ENCODE assay signal across 8 cellular contexts in genomic region chr19:55632463-55632834, GRCh38. TPM values are rescaled to one million over a fixed set of nuclear protein-coding genes. Genes with fewer than 3 reads are reported as not detected.
A peak's percentile ranks its signal among the peaks of the same experiment; 100 is the strongest.
DNase-seq lines count a peak whose midpoint lies in the region; ATAC-seq and TF ChIP-seq lines count a peak whose summit lies in the region.

No MANE protein-coding gene starts in this region.

- H3K36me3 Mint-ChIP-seq in activated naive CD4-positive, alpha-beta T cell treated with anti-CD3 and anti-CD28 coated beads, Interleukin-2, amount 50 U/mL, for 72 hours: peaks cover 15 to 19% of the 10 kb centered on the region in 2 donors
- H3K36me3 Mint-ChIP-seq in glutamatergic neuron (ENCODE audit: unreplicated experiment): no peaks in the 10 kb centered on the region
- H3K36me3 Mint-ChIP-seq in progenitor cell of endocrine pancreas (ENCODE audit: insufficient read depth): no peaks in the 10 kb centered on the region

- no peak overlapping the region for H3K9ac ChIP-seq in SU-DHL-6 (ENCODE audit: low read length)

- H3K27me3 Mint-ChIP-seq in glutamatergic neuron (ENCODE audit: unreplicated experiment): peaks cover 11% of the 10 kb centered on the region
- no peaks in the 10 kb centered on the region for H3K27me3 Mint-ChIP-seq in progenitor cell of endocrine pancreas

- ATAC-seq in activated naive CD4-positive, alpha-beta T cell treated with anti-CD3 and anti-CD28 coated beads, Interleukin-2, amount 50 U/mL, for 72 hours: peak; percentile 34 to 48
- no peak for ATAC-seq in HG03442 (IDR thresholded peaks at IDR 0.05; ENCODE audit: unreplicated experiment)

- H3K9me3 Mint-ChIP-seq in activated naive CD4-positive, alpha-beta T cell treated with anti-CD3 and anti-CD28 coated beads, Interleukin-2, amount 50 U/mL, for 72 hours: no peaks in the 10 kb centered on the region
- H3K9me3 Mint-ChIP-seq in glutamatergic neuron (ENCODE audit: unreplicated experiment): no peaks in the 10 kb centered on the region
- H3K9me3 Mint-ChIP-seq in progenitor cell of endocrine pancreas (ENCODE audit: low read depth): no peaks in the 10 kb centered on the region

- intact Hi-C loops in uterus (cut with DNase I; ENCODE audit: low total_unique reads): no loop called here

- peaks cover 12% of the 10 kb centered on the region for H3K4me1 Mint-ChIP-seq in glutamatergic neuron (ENCODE audit: low read depth, unreplicated experiment)
- peaks cover 20% of the 10 kb centered on the region for H3K4me1 Mint-ChIP-seq in progenitor cell of endocrine pancreas (ENCODE audit: low read depth)

- TF ChIP-seq CTCF in GM12872 (IDR thresholded peaks at IDR 0.05; ENCODE audit: insufficient read depth, low read depth, low read length) (peak; percentile 78), SU-DHL-6 (IDR thresholded peaks at IDR 0.05; ENCODE audit: insufficient read depth, low read length, poor library complexity, severe bottlenecking) (peak; percentile 61), glutamatergic neuron (IDR thresholded peaks at IDR 0.05; ENCODE audit: partially characterized antibody, unreplicated experiment) (peak; percentile 90), progenitor cell of endocrine pancreas (IDR thresholded peaks at IDR 0.05; ENCODE audit: unreplicated experiment) (peak; percentile 83), uterus (IDR thresholded peaks at IDR 0.05) (peak; percentile 81 to 94 (median 86))

- H3K4me2 ChIP-seq in SU-DHL-6 (ENCODE audit: low read depth, low read length, poor library complexity, severe bottlenecking): no peak overlapping the region

- H3K9me2 ChIP-seq in SU-DHL-6 (replicated peaks; ENCODE audit: insufficient read depth, low read length): no peaks in the 10 kb centered on the region

- H3F3A ChIP-seq in SU-DHL-6 (ENCODE audit: insufficient read depth): peaks cover 4% of the 10 kb centered on the region; the same call in 1 of the 2 replicates

- H3K27ac ChIP-seq in SU-DHL-6 (ENCODE audit: low read depth, low read length): no peak overlapping the region
- H3K27ac ChIP-seq in uterus: peak overlapping the region in 1 of 2 donors; percentile 38

- no peak for TF ChIP-seq POLR2A in uterus (IDR thresholded peaks at IDR 0.05)

- H3K9me3 ChIP-seq in SU-DHL-6 (ENCODE audit: insufficient read depth, low read length) (no peaks in the 10 kb centered on the region), uterus (no peaks in the 10 kb centered on the region)

- peaks cover 21% of the 10 kb centered on the region for H3K79me2 ChIP-seq in SU-DHL-6 (ENCODE audit: insufficient read depth, low read length)

- H2AFZ ChIP-seq in SU-DHL-6 (ENCODE audit: low read depth, low read length, severe bottlenecking): peak overlapping the region; percentile 68

- H3K4me1 ChIP-seq in uterus: peaks cover 0 to 21% of the 10 kb centered on the region in 2 donors

- no peaks in the 10 kb centered on the region for H3K27me3 ChIP-seq in SU-DHL-6 (ENCODE audit: low read length)
- H3K27me3 ChIP-seq in uterus: no peaks in the 10 kb centered on the region

- DNase-seq in NCI-H1436 treated with DMSO at 0.1 percent for 48 hours (lab: John Stamatoyannopoulos, UW): peak; percentile 83
- peak in 1 of 2 donors; percentile 93 for DNase-seq in activated naive CD4-positive, alpha-beta T cell treated with anti-CD3 and anti-CD28 coated beads, Interleukin-2, amount 50 U/mL, for 72 hours (ENCODE audit: low spot score in 2 of 2)
- peak; percentile 80 for DNase-seq in glutamatergic neuron
- DNase-seq in progenitor cell of endocrine pancreas (ENCODE audit: low spot score, unreplicated experiment): peak; percentile 76
- DNase-seq in uterus: peak; percentile 69 to 97

- H3K27ac Mint-ChIP-seq in activated naive CD4-positive, alpha-beta T cell treated with anti-CD3 and anti-CD28 coated beads, Interleukin-2, amount 50 U/mL, for 72 hours: peak overlapping the region in 1 of 2 donors; percentile 46
- H3K27ac Mint-ChIP-seq in glutamatergic neuron (ENCODE audit: unreplicated experiment) (no peak overlapping the region), progenitor cell of endocrine pancreas (peak overlapping the region; percentile 11)

- H4K20me1 ChIP-seq in SU-DHL-6 (ENCODE audit: low read depth, low read length): no peaks in the 10 kb centered on the region

- H3K4me3 ChIP-seq in SU-DHL-6 (ENCODE audit: insufficient read depth, low read length, poor library complexity, severe bottlenecking) (no peak overlapping the region), uterus (no peak overlapping the region)

- H3K4me3 Mint-ChIP-seq in glutamatergic neuron (ENCODE audit: unreplicated experiment) (no peak overlapping the region), progenitor cell of endocrine pancreas (ENCODE audit: low read depth) (no peak overlapping the region)

- H3K36me3 ChIP-seq in SU-DHL-6 (ENCODE audit: low read length) (no peaks in the 10 kb centered on the region), uterus (no peaks in the 10 kb centered on the region)

RNA-seq across cellular contexts. Expression of gene ZNF784, which starts 8.1 kb away (rescaled TPM):
- total RNA-seq in activated naive CD4-positive, alpha-beta T cell treated with anti-CD3 and anti-CD28 coated beads, Interleukin-2, amount 50 U/mL, for 72 hours: 1 to 10 TPM; 3.6 to 3.9 TPM
- total RNA-seq in glutamatergic neuron (ENCODE audit: unreplicated experiment): 8.4 TPM
- total RNA-seq in progenitor cell of endocrine pancreas: 14.6 and 15.3 TPM in 2 replicates
- total RNA-seq in uterus: 1 to 10 TPM; 4.1 to 9.6 (median 7.4) TPM

RNA-seq across cellular contexts. Expression of gene ZNF580, which starts 8.4 kb away (rescaled TPM):
- 10 to 100 TPM; 18.2 to 33.9 TPM for total RNA-seq in activated naive CD4-positive, alpha-beta T cell treated with anti-CD3 and anti-CD28 coated beads, Interleukin-2, amount 50 U/mL, for 72 hours
- 43.6 TPM for total RNA-seq in glutamatergic neuron (ENCODE audit: unreplicated experiment)
- total RNA-seq in progenitor cell of endocrine pancreas: 45.9 and 46.2 TPM in 2 replicates
- total RNA-seq in uterus: 10 to 100 TPM in 3 of 4 donors, 1 to 10 TPM in 1; 4.8 to 69.8 (median 19.1) TPM

RNA-seq across cellular contexts. Expression of gene ZNF581, which starts 11.0 kb away (rescaled TPM):
- total RNA-seq in activated naive CD4-positive, alpha-beta T cell treated with anti-CD3 and anti-CD28 coated beads, Interleukin-2, amount 50 U/mL, for 72 hours: 10 to 100 TPM; 39.9 to 40.0 TPM
- total RNA-seq in glutamatergic neuron (ENCODE audit: unreplicated experiment) (31.0 TPM), progenitor cell of endocrine pancreas (38.8 and 40.1 TPM in 2 replicates), uterus (10 to 100 TPM in 3 of 4 donors, 1 to 10 TPM in 1; 2.8 to 30.3 (median 12.8) TPM)

RNA-seq across cellular contexts. Expression of gene CCDC106, which starts 15.6 kb away (rescaled TPM):
- total RNA-seq in activated naive CD4-positive, alpha-beta T cell treated with anti-CD3 and anti-CD28 coated beads, Interleukin-2, amount 50 U/mL, for 72 hours: 10 to 100 TPM in 1 of 2 donors, 1 to 10 TPM in 1; 2.9 to 13.6 TPM
- total RNA-seq in glutamatergic neuron (ENCODE audit: unreplicated experiment) (32.1 TPM), progenitor cell of endocrine pancreas (23.0 and 23.9 TPM in 2 replicates), uterus (10 to 100 TPM in 1 of 4 donors, 1 to 10 TPM in 3; 2.9 to 25.0 (median 6.7) TPM)

RNA-seq across cellular contexts. Expression of gene U2AF2, which starts 22.4 kb away (rescaled TPM):
- 100 to 1,000 TPM; 270 to 312 TPM for total RNA-seq in activated naive CD4-positive, alpha-beta T cell treated with anti-CD3 and anti-CD28 coated beads, Interleukin-2, amount 50 U/mL, for 72 hours
- total RNA-seq in glutamatergic neuron (ENCODE audit: unreplicated experiment): 216 TPM
- 275 and 281 TPM in 2 replicates for total RNA-seq in progenitor cell of endocrine pancreas
- 100 to 1,000 TPM in 1 of 4 donors, 10 to 100 TPM in 2, 1 to 10 TPM in 1; 10.0 to 165 (median 58.1) TPM for total RNA-seq in uterus
